8 cellular contexts compared by ENCODE assay signal in genomic region chr2:111356413-111357022, GRCh38.
DNase-seq lines count a peak whose midpoint lies in the region; ATAC-seq and TF ChIP-seq lines count a peak whose summit lies in the region.
"Not testable (repeated sequence)": the region's sequence is repeated elsewhere in the genome, so short reads cannot be mapped to it uniquely, and the experiment has no call there.

No MANE protein-coding gene starts in this region.

- not testable (repeated sequence) for H3K27ac ChIP-seq in DND-41 (ENCODE audit: low read length); ascending aorta; dorsolateral prefrontal cortex; liver (ENCODE audit: low read depth in 1 of 2, low read length in 2 of 2); tibial nerve

- WGBS in liver = 54% methylated on average over 6 of the region's 8 CpGs
- 0 to 10% methylated on average over 2 to 3 of the region's 8 CpGs for WGBS in tibial nerve, 2 donors

- H3K79me2 ChIP-seq in DND-41 (ENCODE audit: insufficient read depth, low read length) = not testable (repeated sequence)

- H2AFZ ChIP-seq in DND-41 (ENCODE audit: low read depth, low read length) = not testable (repeated sequence)

- DNase-seq in DND-41 (peak; percentile 53), MG63 (peak; percentile 96), ascending aorta (ENCODE audit: low spot score in 2 of 2) (peak; percentile 12 to 84), dorsolateral prefrontal cortex (peak in 9 of 10 donors; percentile 55 to 80 (median 60)), Right ventricle myocardium inferior (ENCODE audit: missing footprints) (peak; percentile 87), posterior cingulate gyrus (peak; percentile 37 to 95 (median 64)), tibial nerve (ENCODE audit: low spot score in 2 of 2) (peak; percentile 39 to 43)

- not testable (repeated sequence) for TF ChIP-seq POLR2A in tibial nerve (IDR thresholded peaks at IDR 0.05)

- TF ChIP-seq CTCF in DND-41 (IDR thresholded peaks at IDR 0.05; ENCODE audit: borderline replicate concordance, extremely low read depth, low read length, poor library complexity, severe bottlenecking); ascending aorta (IDR thresholded peaks at IDR 0.05); dorsolateral prefrontal cortex (IDR thresholded peaks at IDR 0.05 in 54 of 56, conservative IDR thresholded peaks at IDR 0.05 in 2 of 56; ENCODE audit: low read depth in 1 of 56, partially characterized antibody in 56 of 56); liver (IDR thresholded peaks at IDR 0.05; ENCODE audit: low read depth, low read length, missing input control); tibial nerve (IDR thresholded peaks at IDR 0.05): not testable (repeated sequence)

- not testable (repeated sequence) for TF ChIP-seq EP300 in tibial nerve (IDR thresholded peaks at IDR 0.05)

- not testable (repeated sequence) for H3K4me2 ChIP-seq in DND-41 (ENCODE audit: insufficient read depth, low read length)

- not testable (repeated sequence) for H4K20me1 ChIP-seq in DND-41 (ENCODE audit: insufficient read depth, low read length)

- intact Hi-C loops in ascending aorta (cut with DNase I); dorsolateral prefrontal cortex (cut with DNase I); Right ventricle myocardium inferior (cut with DNase I); posterior cingulate gyrus (cut with DNase I): not testable (repeated sequence)

- not testable (repeated sequence) for H3K27me3 ChIP-seq in DND-41 (ENCODE audit: insufficient read depth, low read length, poor library complexity); MG63; ascending aorta; dorsolateral prefrontal cortex; liver (ENCODE audit: control insufficient read depth in 4 of 4, insufficient read depth in 4 of 4, low read length in 3 of 4); tibial nerve

- ATAC-seq in DND-41 (ENCODE audit: insufficient read depth, low read depth) = peak; percentile 84
- peak; percentile 75 for ATAC-seq in Right ventricle myocardium inferior

- not testable (repeated sequence) for H3K9ac ChIP-seq in DND-41 (ENCODE audit: low read depth, low read length); liver (ENCODE audit: low read depth in 1 of 2, low read length in 2 of 2)

- TF ChIP-seq RAD21 in liver (IDR thresholded peaks at IDR 0.05) = not testable (repeated sequence)

- H3K4me3 ChIP-seq in DND-41 (ENCODE audit: low read depth in 1 of 2, low read length in 2 of 2); MG63; ascending aorta; dorsolateral prefrontal cortex; liver (ENCODE audit: low read depth in 1 of 3, low read length in 3 of 3); tibial nerve: not testable (repeated sequence)

- H3K4me1 ChIP-seq in DND-41 (ENCODE audit: insufficient read depth, low read length); ascending aorta; liver (ENCODE audit: control insufficient read depth in 4 of 4, insufficient read depth in 4 of 4, low read length in 3 of 4); tibial nerve: not testable (repeated sequence)

- not testable (repeated sequence) for H3K9me3 ChIP-seq in DND-41 (ENCODE audit: insufficient read depth, low read length, severe bottlenecking); MG63; ascending aorta; liver (ENCODE audit: control insufficient read depth in 4 of 4, low read length in 3 of 4); tibial nerve

- not testable (repeated sequence) for H3K36me3 ChIP-seq in DND-41 (ENCODE audit: insufficient read depth, low read length); MG63; ascending aorta; liver (ENCODE audit: control insufficient read depth in 4 of 4, insufficient read depth in 3 of 4, low read depth in 1 of 4, low read length in 3 of 4); tibial nerve

TF ChIP-seq in liver, 16 proteins besides CTCF, POLR2A, EP300 and RAD21:
- TF ChIP-seq NR2F2 (IDR thresholded peaks at IDR 0.05) = peak; percentile 27

Comparison
In these comparisons a context has a peak if more than half of its experiments do, and no peak if none do; other contexts are left out.
1. DNase-seq: peak in every context shown above with its lines; median percentile 96 in MG63; 87 in Right ventricle myocardium inferior; 64 in posterior cingulate gyrus; 60 in dorsolateral prefrontal cortex; 53 in DND-41; 48 in ascending aorta; 41 in tibial nerve.